ENCODE assay signal across 35 cellular contexts in genomic region chr10:105056413-105056812, GRCh38.
"Had no signal": no experiment of that assay in that cellular context is flagged by ENCODE, and none has a peak within 500 bp of the region (broad histone marks: within the 10 kb centered on the region; RNA-seq: fewer than 3 reads in every experiment).

No MANE protein-coding gene starts in this region.

- H3K27me3 ChIP-seq: MG63 had no signal

- H3K27ac ChIP-seq: KMS-11 had no signal

- H3K4me3 ChIP-seq: MG63 had no signal

- H3K9me3 ChIP-seq: MG63 had no signal

- H3K36me3 ChIP-seq: MG63 had no signal

- H3K9ac ChIP-seq: KMS-11 had no signal

- H3K4me2 ChIP-seq: KMS-11 had no signal

- DNase-seq: Karpas-422, Kasumi-1, KG1, MG63, MM.1S, MV-4-11, NCI-H1048, NCI-H1092, NCI-H1092 treated with DMSO at 0.1 percent for 48 hours, NCI-H1105, NCI-H1105 treated with DMSO at 0.1 percent for 48 hours, NCI-H1417, NCI-H1417 treated with DMSO at 0.1 percent for 48 hours, NCI-H1436, NCI-H1436 treated with DMSO at 0.1 percent for 48 hours, NCI-H146, NCI-H1694, NCI-H1694 treated with DMSO at 0.1 percent for 48 hours, NCI-H187, NCI-H187 treated with DMSO at 0.1 percent for 48 hours, NCI-H1930, NCI-H2029, NCI-H2029 treated with DMSO at 0.1 percent for 48 hours, NCI-H2081, NCI-H2081 treated with DMSO at 0.1 percent for 48 hours, NCI-H2107, NCI-H2171, NCI-H2171 treated with DMSO at 0.1 percent for 48 hours, NCI-H2227 treated with DMSO at 0.1 percent for 48 hours, NCI-H226, NCI-H345, NCI-H446, NCI-H446 treated with DMSO at 0.1 percent for 48 hours, NCI-H510A had no signal
